16 cellular contexts compared by ENCODE assay signal in genomic region chr18:50133526-50133925, GRCh38.
DNase-seq lines count a peak whose midpoint lies in the region; ATAC-seq and TF ChIP-seq lines count a peak whose summit lies in the region.
"Had no signal": no experiment of that assay in that cellular context is flagged by ENCODE, and none has a peak within 500 bp of the region (broad histone marks: within the 10 kb centered on the region; RNA-seq: fewer than 3 reads in every experiment).

No MANE protein-coding gene starts in this region.

- TF ChIP-seq CTCF in WTC11 (IDR thresholded peaks at IDR 0.05) (no peak), type B pancreatic cell (conservative IDR thresholded peaks at IDR 0.05) (no peak)

- DNase-seq in H7 (peak; percentile 37), WTC11 (ENCODE audit: low spot score) (no peak), islet precursor cell (peak; percentile 66), type B pancreatic cell (ENCODE audit: extremely low spot score, unreplicated experiment) (no peak)
- DNase-seq: Calu3; CD8-positive, alpha-beta T cell; DMS79 treated with DMSO at 0.1 percent for 48 hours; HCEC 1CT; IMR-90 had no signal

- POLR2A ChIA-PET in WTC11 (lab: Charles Lee): no interaction called here

- H3K9me3 Mint-ChIP-seq in WTC11 (peaks cover 5% of the 10 kb centered on the region), type B pancreatic cell (peaks cover 4% of the 10 kb centered on the region)
- H3K9me3 Mint-ChIP-seq: CD8-positive, alpha-beta T cell had no signal

- H3K27me3 Mint-ChIP-seq in WTC11 (ENCODE audit: low read depth) (no peaks in the 10 kb centered on the region), type B pancreatic cell (no peaks in the 10 kb centered on the region)

- no peaks in the 10 kb centered on the region for H3K27me3 ChIP-seq in H7 (ENCODE audit: control insufficient read depth, insufficient read depth, low read length)
- H3K27me3 ChIP-seq: BLaER1 treated with 17β-estradiol and CSF1 and Interleukin-3, amounts not matched to agents 10 nM and 100 nM had no signal

- no peak overlapping the region for H3K4me3 ChIP-seq in H7 (ENCODE audit: insufficient read depth, low read depth, low read length)
- H3K4me3 ChIP-seq: BLaER1 treated with 17β-estradiol and CSF1 and Interleukin-3, amounts not matched to agents 10 nM and 100 nM; GM12878; K562 had no signal

- no peaks in the 10 kb centered on the region for H3K36me3 ChIP-seq in H7 (replicated peaks; ENCODE audit: control insufficient read depth, insufficient read depth, low read length)
- H3K36me3 ChIP-seq: BLaER1 treated with 17β-estradiol and CSF1 and Interleukin-3, amounts not matched to agents 10 nM and 100 nM had no signal

- no peak overlapping the region; the same call in 1 of the 2 replicates for H3K27ac Mint-ChIP-seq in WTC11
- H3K27ac Mint-ChIP-seq in type B pancreatic cell: peak overlapping the region; percentile 90
- H3K27ac Mint-ChIP-seq: B cell; CD8-positive, alpha-beta T cell had no signal

- CTCF ChIA-PET in WTC11 (lab: Charles Lee): no interaction called here

- no peak overlapping the region for H3K4me3 Mint-ChIP-seq in WTC11
- H3K4me3 Mint-ChIP-seq in type B pancreatic cell: peak overlapping the region; percentile 37
- H3K4me3 Mint-ChIP-seq: B cell; CD8-positive, alpha-beta T cell had no signal

- ATAC-seq in WTC11 (peak; percentile 48), HG03565 (IDR thresholded peaks at IDR 0.05; ENCODE audit: unreplicated experiment) (no peak), HG02763 (IDR thresholded peaks at IDR 0.05; ENCODE audit: unreplicated experiment) (no peak), HG03432 (IDR thresholded peaks at IDR 0.05; ENCODE audit: unreplicated experiment) (no peak)
- ATAC-seq: CD8-positive, alpha-beta T cell; GM12878; K562 had no signal

- H3K36me3 Mint-ChIP-seq in WTC11 (no peaks in the 10 kb centered on the region), type B pancreatic cell (no peaks in the 10 kb centered on the region)
- H3K36me3 Mint-ChIP-seq: CD8-positive, alpha-beta T cell had no signal

- H3K4me1 Mint-ChIP-seq in WTC11 (peaks cover 48% of the 10 kb centered on the region), type B pancreatic cell (ENCODE audit: unreplicated experiment) (peaks cover 47% of the 10 kb centered on the region)
- H3K4me1 Mint-ChIP-seq: B cell had no signal

TF ChIP-seq in WTC11, 78 proteins besides CTCF, POLR2A, EP300 and RAD21:
- TF ChIP-seq ATF2 (CRISPR knock-in tag; IDR thresholded peaks at IDR 0.05; ENCODE audit: borderline replicate concordance, low read depth): no peak
- no peak for TF ChIP-seq ETV6 (CRISPR knock-in tag; IDR thresholded peaks at IDR 0.05)
- TF ChIP-seq ZNF396 (CRISPR knock-in tag; IDR thresholded peaks at IDR 0.05; ENCODE audit: borderline replicate concordance): no peak
- no peak for TF ChIP-seq ZSCAN18 (CRISPR knock-in tag; IDR thresholded peaks at IDR 0.05)
- TF ChIP-seq GABPB1 (CRISPR knock-in tag; IDR thresholded peaks at IDR 0.05): no peak
- TF ChIP-seq ZBTB21 (CRISPR knock-in tag; IDR thresholded peaks at IDR 0.05; ENCODE audit: borderline replicate concordance): no peak
- TF ChIP-seq PREB (CRISPR knock-in tag; IDR thresholded peaks at IDR 0.05; ENCODE audit: borderline replicate concordance): no peak
- TF ChIP-seq NFYB (CRISPR knock-in tag; conservative IDR thresholded peaks at IDR 0.05; ENCODE audit: low read depth): no peak
- no peak for TF ChIP-seq ZNF121 (CRISPR knock-in tag; IDR thresholded peaks at IDR 0.05)
- TF ChIP-seq SMAD4 (CRISPR knock-in tag; IDR thresholded peaks at IDR 0.05): no peak
- no peak for TF ChIP-seq NFE2L1 (CRISPR knock-in tag; IDR thresholded peaks at IDR 0.05)
- no peak for TF ChIP-seq ZNF138 (CRISPR knock-in tag; conservative IDR thresholded peaks at IDR 0.05)
- TF ChIP-seq CREB1 (CRISPR knock-in tag; IDR thresholded peaks at IDR 0.05): no peak
- no peak for TF ChIP-seq ZNF317 (CRISPR knock-in tag; IDR thresholded peaks at IDR 0.05; ENCODE audit: borderline replicate concordance, low read depth)
- TF ChIP-seq JUN (CRISPR knock-in tag; IDR thresholded peaks at IDR 0.05): no peak
- TF ChIP-seq RELA (CRISPR knock-in tag; IDR thresholded peaks at IDR 0.05; ENCODE audit: borderline replicate concordance): no peak

Comparison
In these comparisons a context has a peak if more than half of its experiments do, and no peak if none do; other contexts are left out.
1. DNase-seq: peak in H7 (single experiment) and islet precursor cell (single experiment); none in WTC11 (single experiment) and type B pancreatic cell (single experiment).